1 cellular context compared by ENCODE assay signal in genomic region chr3:150787741-150788370, GRCh38.
A peak's percentile ranks its signal among the peaks of the same experiment; 100 is the strongest.
TF ChIP-seq lines count a peak whose summit lies in the region.

No MANE protein-coding gene starts in this region.

TF ChIP-seq in K562, 482 proteins besides CTCF, POLR2A, EP300 and RAD21 (continued from another document and continues in another):
- TF ChIP-seq ZNF778 (CRISPR knock-in tag; IDR thresholded peaks at IDR 0.05) (no peak), ZNF277 (CRISPR knock-in tag; IDR thresholded peaks at IDR 0.05; ENCODE audit: borderline replicate concordance) (no peak), ZNF3 (CRISPR knock-in tag; IDR thresholded peaks at IDR 0.05) (no peak), CREBBP (IDR thresholded peaks at IDR 0.05; ENCODE audit: low read depth, low read length) (no peak), ZBTB17 (CRISPR knock-in tag; IDR thresholded peaks at IDR 0.05) (no peak), MEF2D (tag; conservative IDR thresholded peaks at IDR 0.05; ENCODE audit: low read depth) (no peak), CC2D1A (IDR thresholded peaks at IDR 0.05) (peak; percentile 55; the same call in 1 of the 2 replicates), SP1 (CRISPR knock-in tag; IDR thresholded peaks at IDR 0.05) (no peak), ZFPM2 (CRISPR knock-in tag; IDR thresholded peaks at IDR 0.05) (no peak), ZNF165 (CRISPR knock-in tag; IDR thresholded peaks at IDR 0.05; ENCODE audit: borderline replicate concordance) (no peak), ASH1L (IDR thresholded peaks at IDR 0.05; ENCODE audit: borderline replicate concordance, low read depth, partially characterized antibody) (no peak), TARDBP (IDR thresholded peaks at IDR 0.05) (no peak), NRF1 (conservative IDR thresholded peaks at IDR 0.05 in 1 of 2, IDR thresholded peaks at IDR 0.05 in 1 of 2) (no peak), ZNF699 (CRISPR knock-in tag; IDR thresholded peaks at IDR 0.05; ENCODE audit: insufficient replicate concordance) (no peak), HMG20A (CRISPR knock-in tag; conservative IDR thresholded peaks at IDR 0.05) (no peak), MXI1 (IDR thresholded peaks at IDR 0.05; ENCODE audit: low read depth, low read length) (no peak), ZNF830 (CRISPR knock-in tag; IDR thresholded peaks at IDR 0.05) (no peak), TCF7 (IDR thresholded peaks at IDR 0.05; ENCODE audit: borderline replicate concordance) (no peak), SRSF1 (IDR thresholded peaks at IDR 0.05; ENCODE audit: low read depth, low read length) (no peak), MBD2 (IDR thresholded peaks at IDR 0.05; ENCODE audit: borderline replicate concordance, low read depth) (no peak), DNMT1 (IDR thresholded peaks at IDR 0.05) (no peak), SMC3 (conservative IDR thresholded peaks at IDR 0.05; ENCODE audit: insufficient read depth, low read depth, low read length) (peak; percentile 72), FOXP4 (CRISPR knock-in tag; IDR thresholded peaks at IDR 0.05; ENCODE audit: borderline replicate concordance) (no peak), ESRRB (CRISPR knock-in tag; IDR thresholded peaks at IDR 0.05; ENCODE audit: borderline replicate concordance) (no peak), ZFP1 (CRISPR knock-in tag; IDR thresholded peaks at IDR 0.05) (no peak), ZNF24 (IDR thresholded peaks at IDR 0.05) (0 out of 2 replicates have a peak, but pooled peaks have one; percentile 37), POLR2H (tag; IDR thresholded peaks at IDR 0.05; ENCODE audit: low read depth) (no peak), ELF4 (CRISPR knock-in tag; IDR thresholded peaks at IDR 0.05) (no peak), HINFP (tag; conservative IDR thresholded peaks at IDR 0.05; ENCODE audit: low read depth) (no peak), LEF1 (IDR thresholded peaks at IDR 0.05) (no peak), ZNF23 (CRISPR knock-in tag; IDR thresholded peaks at IDR 0.05) (no peak), BCOR (IDR thresholded peaks at IDR 0.05) (0 out of 2 replicates have a peak, but pooled peaks have one; percentile 22), SRF (CRISPR knock-in tag; IDR thresholded peaks at IDR 0.05) (no peak; a peak in 1 of 4 replicates), MAZ (CRISPR knock-in tag; conservative IDR thresholded peaks at IDR 0.05 in 1 of 2, IDR thresholded peaks at IDR 0.05 in 1 of 2) (peak in 1 of 2 experiments; percentile 72; a peak in 2 of 4 replicates), NR1H2 (CRISPR knock-in tag; IDR thresholded peaks at IDR 0.05) (no peak), RFX7 (CRISPR knock-in tag; IDR thresholded peaks at IDR 0.05) (no peak), HNRNPH1 (optimal IDR thresholded peaks at IDR 0.05; ENCODE audit: low read depth, low read length) (no peak), MEIS2 (IDR thresholded peaks at IDR 0.05; ENCODE audit: partially characterized antibody) (peak; percentile 77), JUNB (CRISPR knock-in tag; conservative IDR thresholded peaks at IDR 0.05) (no peak), HIVEP1 (CRISPR knock-in tag; IDR thresholded peaks at IDR 0.05) (no peak), CBFA2T3 (IDR thresholded peaks at IDR 0.05) (no peak; the same call in 1 of the 2 replicates)
- TF ChIP-seq, protein P1, sequence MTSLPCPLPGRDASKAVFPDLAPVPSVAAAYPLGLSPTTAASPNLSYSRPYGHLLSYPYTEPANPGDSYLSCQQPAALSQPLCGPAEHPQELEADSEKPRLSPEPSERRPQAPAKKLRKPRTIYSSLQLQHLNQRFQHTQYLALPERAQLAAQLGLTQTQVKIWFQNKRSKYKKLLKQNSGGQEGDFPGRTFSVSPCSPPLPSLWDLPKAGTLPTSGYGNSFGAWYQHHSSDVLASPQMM (CRISPR knock-in tag; IDR thresholded peaks at IDR 0.05): no peak
- TF ChIP-seq, protein P2, sequence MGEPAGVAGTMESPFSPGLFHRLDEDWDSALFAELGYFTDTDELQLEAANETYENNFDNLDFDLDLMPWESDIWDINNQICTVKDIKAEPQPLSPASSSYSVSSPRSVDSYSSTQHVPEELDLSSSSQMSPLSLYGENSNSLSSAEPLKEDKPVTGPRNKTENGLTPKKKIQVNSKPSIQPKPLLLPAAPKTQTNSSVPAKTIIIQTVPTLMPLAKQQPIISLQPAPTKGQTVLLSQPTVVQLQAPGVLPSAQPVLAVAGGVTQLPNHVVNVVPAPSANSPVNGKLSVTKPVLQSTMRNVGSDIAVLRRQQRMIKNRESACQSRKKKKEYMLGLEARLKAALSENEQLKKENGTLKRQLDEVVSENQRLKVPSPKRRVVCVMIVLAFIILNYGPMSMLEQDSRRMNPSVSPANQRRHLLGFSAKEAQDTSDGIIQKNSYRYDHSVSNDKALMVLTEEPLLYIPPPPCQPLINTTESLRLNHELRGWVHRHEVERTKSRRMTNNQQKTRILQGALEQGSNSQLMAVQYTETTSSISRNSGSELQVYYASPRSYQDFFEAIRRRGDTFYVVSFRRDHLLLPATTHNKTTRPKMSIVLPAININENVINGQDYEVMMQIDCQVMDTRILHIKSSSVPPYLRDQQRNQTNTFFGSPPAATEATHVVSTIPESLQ (CRISPR knock-in tag; IDR thresholded peaks at IDR 0.05): no peak
- TF ChIP-seq, protein P3, sequence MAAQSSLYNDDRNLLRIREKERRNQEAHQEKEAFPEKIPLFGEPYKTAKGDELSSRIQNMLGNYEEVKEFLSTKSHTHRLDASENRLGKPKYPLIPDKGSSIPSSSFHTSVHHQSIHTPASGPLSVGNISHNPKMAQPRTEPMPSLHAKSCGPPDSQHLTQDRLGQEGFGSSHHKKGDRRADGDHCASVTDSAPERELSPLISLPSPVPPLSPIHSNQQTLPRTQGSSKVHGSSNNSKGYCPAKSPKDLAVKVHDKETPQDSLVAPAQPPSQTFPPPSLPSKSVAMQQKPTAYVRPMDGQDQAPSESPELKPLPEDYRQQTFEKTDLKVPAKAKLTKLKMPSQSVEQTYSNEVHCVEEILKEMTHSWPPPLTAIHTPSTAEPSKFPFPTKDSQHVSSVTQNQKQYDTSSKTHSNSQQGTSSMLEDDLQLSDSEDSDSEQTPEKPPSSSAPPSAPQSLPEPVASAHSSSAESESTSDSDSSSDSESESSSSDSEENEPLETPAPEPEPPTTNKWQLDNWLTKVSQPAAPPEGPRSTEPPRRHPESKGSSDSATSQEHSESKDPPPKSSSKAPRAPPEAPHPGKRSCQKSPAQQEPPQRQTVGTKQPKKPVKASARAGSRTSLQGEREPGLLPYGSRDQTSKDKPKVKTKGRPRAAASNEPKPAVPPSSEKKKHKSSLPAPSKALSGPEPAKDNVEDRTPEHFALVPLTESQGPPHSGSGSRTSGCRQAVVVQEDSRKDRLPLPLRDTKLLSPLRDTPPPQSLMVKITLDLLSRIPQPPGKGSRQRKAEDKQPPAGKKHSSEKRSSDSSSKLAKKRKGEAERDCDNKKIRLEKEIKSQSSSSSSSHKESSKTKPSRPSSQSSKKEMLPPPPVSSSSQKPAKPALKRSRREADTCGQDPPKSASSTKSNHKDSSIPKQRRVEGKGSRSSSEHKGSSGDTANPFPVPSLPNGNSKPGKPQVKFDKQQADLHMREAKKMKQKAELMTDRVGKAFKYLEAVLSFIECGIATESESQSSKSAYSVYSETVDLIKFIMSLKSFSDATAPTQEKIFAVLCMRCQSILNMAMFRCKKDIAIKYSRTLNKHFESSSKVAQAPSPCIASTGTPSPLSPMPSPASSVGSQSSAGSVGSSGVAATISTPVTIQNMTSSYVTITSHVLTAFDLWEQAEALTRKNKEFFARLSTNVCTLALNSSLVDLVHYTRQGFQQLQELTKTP (IDR thresholded peaks at IDR 0.05; ENCODE audit: low read depth in 1 of 2, partially characterized antibody in 2 of 2): no peak
- TF ChIP-seq, protein P4, sequence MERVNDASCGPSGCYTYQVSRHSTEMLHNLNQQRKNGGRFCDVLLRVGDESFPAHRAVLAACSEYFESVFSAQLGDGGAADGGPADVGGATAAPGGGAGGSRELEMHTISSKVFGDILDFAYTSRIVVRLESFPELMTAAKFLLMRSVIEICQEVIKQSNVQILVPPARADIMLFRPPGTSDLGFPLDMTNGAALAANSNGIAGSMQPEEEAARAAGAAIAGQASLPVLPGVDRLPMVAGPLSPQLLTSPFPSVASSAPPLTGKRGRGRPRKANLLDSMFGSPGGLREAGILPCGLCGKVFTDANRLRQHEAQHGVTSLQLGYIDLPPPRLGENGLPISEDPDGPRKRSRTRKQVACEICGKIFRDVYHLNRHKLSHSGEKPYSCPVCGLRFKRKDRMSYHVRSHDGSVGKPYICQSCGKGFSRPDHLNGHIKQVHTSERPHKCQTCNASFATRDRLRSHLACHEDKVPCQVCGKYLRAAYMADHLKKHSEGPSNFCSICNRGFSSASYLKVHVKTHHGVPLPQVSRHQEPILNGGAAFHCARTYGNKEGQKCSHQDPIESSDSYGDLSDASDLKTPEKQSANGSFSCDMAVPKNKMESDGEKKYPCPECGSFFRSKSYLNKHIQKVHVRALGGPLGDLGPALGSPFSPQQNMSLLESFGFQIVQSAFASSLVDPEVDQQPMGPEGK (CRISPR knock-in tag; IDR thresholded peaks at IDR 0.05; ENCODE audit: borderline replicate concordance): no peak
- TF ChIP-seq, protein P5, sequence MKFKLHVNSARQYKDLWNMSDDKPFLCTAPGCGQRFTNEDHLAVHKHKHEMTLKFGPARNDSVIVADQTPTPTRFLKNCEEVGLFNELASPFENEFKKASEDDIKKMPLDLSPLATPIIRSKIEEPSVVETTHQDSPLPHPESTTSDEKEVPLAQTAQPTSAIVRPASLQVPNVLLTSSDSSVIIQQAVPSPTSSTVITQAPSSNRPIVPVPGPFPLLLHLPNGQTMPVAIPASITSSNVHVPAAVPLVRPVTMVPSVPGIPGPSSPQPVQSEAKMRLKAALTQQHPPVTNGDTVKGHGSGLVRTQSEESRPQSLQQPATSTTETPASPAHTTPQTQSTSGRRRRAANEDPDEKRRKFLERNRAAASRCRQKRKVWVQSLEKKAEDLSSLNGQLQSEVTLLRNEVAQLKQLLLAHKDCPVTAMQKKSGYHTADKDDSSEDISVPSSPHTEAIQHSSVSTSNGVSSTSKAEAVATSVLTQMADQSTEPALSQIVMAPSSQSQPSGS (CRISPR knock-in tag; IDR thresholded peaks at IDR 0.05): no peak
- TF ChIP-seq, protein P6, sequence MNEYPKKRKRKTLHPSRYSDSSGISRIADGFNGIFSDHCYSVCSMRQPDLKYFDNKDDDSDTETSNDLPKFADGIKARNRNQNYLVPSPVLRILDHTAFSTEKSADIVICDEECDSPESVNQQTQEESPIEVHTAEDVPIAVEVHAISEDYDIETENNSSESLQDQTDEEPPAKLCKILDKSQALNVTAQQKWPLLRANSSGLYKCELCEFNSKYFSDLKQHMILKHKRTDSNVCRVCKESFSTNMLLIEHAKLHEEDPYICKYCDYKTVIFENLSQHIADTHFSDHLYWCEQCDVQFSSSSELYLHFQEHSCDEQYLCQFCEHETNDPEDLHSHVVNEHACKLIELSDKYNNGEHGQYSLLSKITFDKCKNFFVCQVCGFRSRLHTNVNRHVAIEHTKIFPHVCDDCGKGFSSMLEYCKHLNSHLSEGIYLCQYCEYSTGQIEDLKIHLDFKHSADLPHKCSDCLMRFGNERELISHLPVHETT (CRISPR knock-in tag; conservative IDR thresholded peaks at IDR 0.05 in 1 of 2, IDR thresholded peaks at IDR 0.05 in 1 of 2): no peak
